Comparison of ENCODE assay signal across 19 cellular contexts in the genomic region with DNA sequence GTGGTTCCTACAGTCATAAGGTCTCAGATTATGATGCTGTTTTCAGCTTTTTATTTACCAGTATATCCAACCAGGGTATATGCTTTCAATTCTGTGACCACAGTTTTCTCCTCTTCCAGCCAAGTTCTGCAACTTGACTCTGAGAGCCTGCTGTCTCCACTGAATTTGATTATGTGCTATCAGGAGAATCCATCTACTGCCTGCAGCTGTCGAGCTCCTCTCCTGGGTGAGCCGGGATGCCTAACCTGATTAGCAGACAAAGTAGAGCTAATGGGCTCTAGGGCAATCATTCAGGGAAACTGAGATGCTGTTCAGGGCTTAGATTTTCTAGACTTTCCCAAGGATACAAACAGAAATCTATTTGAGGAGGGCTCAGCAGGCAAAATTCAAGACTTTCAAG.
DNase-seq lines count a peak whose midpoint lies in the region; FAIRE-seq and TF ChIP-seq lines count a peak whose summit lies in the region.
"Had no signal": no experiment of that assay in that cellular context is flagged by ENCODE, and none has a peak within 500 bp of the region (broad histone marks: within the 10 kb centered on the region; RNA-seq: fewer than 3 reads in every experiment).

No MANE protein-coding gene starts in this region.

- no peaks in the 10 kb centered on the region for H3K79me2 ChIP-seq in mesendoderm (ENCODE audit: control insufficient read depth, insufficient read depth, low read length)

- H3K9me3 ChIP-seq in SJCRH30 (replicated peaks) (no peaks in the 10 kb centered on the region), esophagus squamous epithelium (no peaks in the 10 kb centered on the region)

- intact Hi-C loops in esophagus squamous epithelium (cut with DNase I) = no loop called here

- no peak overlapping the region for H3K23ac ChIP-seq in mesendoderm (ENCODE audit: low read length)

- no peaks in the 10 kb centered on the region for H3K79me1 ChIP-seq in mesendoderm (ENCODE audit: low read length)

- H3K9ac ChIP-seq in mesendoderm (ENCODE audit: low read length) = no peak overlapping the region
- H3K9ac ChIP-seq: KMS-11 had no signal

- H3K4me3 ChIP-seq in SJCRH30 (no peak overlapping the region), mesendoderm (ENCODE audit: low read length) (no peak overlapping the region), esophagus squamous epithelium (no peak overlapping the region)
- H3K4me3 ChIP-seq: GM23338 had no signal

- H2BK120ac ChIP-seq in mesendoderm (ENCODE audit: low read depth, low read length) = no peak overlapping the region

- H3K4me2 ChIP-seq in mesendoderm (ENCODE audit: low read length) = no peak overlapping the region
- H3K4me2 ChIP-seq: GM23338, KMS-11 had no signal

- H4K8ac ChIP-seq in mesendoderm (ENCODE audit: low read depth, low read length) = no peak overlapping the region

- no peaks in the 10 kb centered on the region for H3K36me3 ChIP-seq in SJCRH30
- no peaks in the 10 kb centered on the region for H3K36me3 ChIP-seq in mesendoderm (ENCODE audit: control insufficient read depth, insufficient read depth, low read length)
- no peaks in the 10 kb centered on the region for H3K36me3 ChIP-seq in esophagus squamous epithelium

- H2AK5ac ChIP-seq in mesendoderm (ENCODE audit: low read length) = no peak overlapping the region

- H3K4ac ChIP-seq in mesendoderm (ENCODE audit: low read depth, low read length) = no peak overlapping the region

- no peak overlapping the region for H2BK5ac ChIP-seq in mesendoderm (ENCODE audit: low read length)

- H3K27me3 ChIP-seq in SJCRH30 = 0 out of 2 replicates have a peak, but pooled peaks cover 3% of the 10 kb centered on the region
- H3K27me3 ChIP-seq in mesendoderm (ENCODE audit: insufficient read depth, low read length, poor library complexity) = no peaks in the 10 kb centered on the region
- no peaks in the 10 kb centered on the region for H3K27me3 ChIP-seq in esophagus squamous epithelium

- H3K27ac ChIP-seq in SJCRH30 (peak overlapping the region; percentile 9; the same call in 1 of the 2 replicates), mesendoderm (ENCODE audit: low read depth, low read length) (no peak overlapping the region), esophagus squamous epithelium (no peak overlapping the region)
- H3K27ac ChIP-seq: C4-2B, HL-60, KMS-11 had no signal

- no CpG with 5 or more reads among the region's 2 CpGs for WGBS in mesendoderm (ENCODE audit: extremely low coverage, insufficient coverage, low lambda C conversion rate)
- WGBS in esophagus squamous epithelium, 2 donors = 33 to 80% methylated on average over 2 of the region's 2 CpGs

- H2BK15ac ChIP-seq in mesendoderm (replicated peaks; ENCODE audit: low read depth) = no peak overlapping the region

- no peak overlapping the region for H4K5ac ChIP-seq in mesendoderm (ENCODE audit: low read length)

- H3K4me1 ChIP-seq in SJCRH30 (peaks cover 11% of the 10 kb centered on the region), mesendoderm (ENCODE audit: control insufficient read depth, low read depth, low read length) (no peaks in the 10 kb centered on the region), esophagus squamous epithelium (no peaks in the 10 kb centered on the region)

- TF ChIP-seq CTCF in esophagus squamous epithelium (IDR thresholded peaks at IDR 0.05) = no peak

- no peak overlapping the region for H3K56ac ChIP-seq in mesendoderm (ENCODE audit: low read length)

- no peak overlapping the region for H3K18ac ChIP-seq in mesendoderm (ENCODE audit: low read length)

- DNase-seq in D341Med (ENCODE audit: low spot score) = peak; percentile 19
- peak; percentile 83 for DNase-seq in NCI-H1694 treated with DMSO at 0.1 percent for 48 hours (lab: John Stamatoyannopoulos, UW)
- DNase-seq in SJCRH30 = peak; percentile 63 to 76
- DNase-seq in mesendoderm = peak; percentile 41
- no peak for DNase-seq in esophagus squamous epithelium (lab: John Stamatoyannopoulos, UW)
- DNase-seq in GM12891 (ENCODE audit: insufficient read length, low spot score) = no peak
- no peak for DNase-seq in AG08396 (ENCODE audit: low spot score)
- DNase-seq: GDM1; HCEC 1CT; MV-4-11; NCI-H187 treated with DMSO at 0.1 percent for 48 hours; NCI-H2227 treated with DMSO at 0.1 percent for 48 hours; NCI-H510A treated with DMSO at 0.1 percent for 48 hours; NK-92 treated with Interleukin-12 subunit alpha and Interleukin-12 subunit beta, amount 100 ng/mL, for 24 hours had no signal

- TF ChIP-seq POLR2A in esophagus squamous epithelium (IDR thresholded peaks at IDR 0.05) (no peak), GM12891 (IDR thresholded peaks at IDR 0.05; ENCODE audit: low read depth, low read length) (no peak)

- FAIRE-seq in GM12891 (lab: Jason Lieb, UNC) = no peak
- FAIRE-seq: RCC 7860 had no signal

TF ChIP-seq in GM12891, 5 proteins besides CTCF, POLR2A, EP300 and RAD21:
- TF ChIP-seq SPI1 (IDR thresholded peaks at IDR 0.05; ENCODE audit: low read depth, low read length) = no peak
- TF ChIP-seq POU2F2 (IDR thresholded peaks at IDR 0.05; ENCODE audit: low read depth, low read length) = no peak
- no peak for TF ChIP-seq TAF1 (IDR thresholded peaks at IDR 0.05; ENCODE audit: low read depth, low read length)
- no peak for TF ChIP-seq PAX5 (IDR thresholded peaks at IDR 0.05; ENCODE audit: insufficient read depth, low read length, severe bottlenecking)

Comparison
In these comparisons a context has a peak if more than half of its experiments do, and no peak if none do; other contexts are left out.
1. DNase-seq: peak in D341Med (single experiment), NCI-H1694 treated with DMSO at 0.1 percent for 48 hours (single experiment), SJCRH30 (2 of 2) and mesendoderm (single experiment); none in esophagus squamous epithelium (single experiment), GM12891 (single experiment) and AG08396 (single experiment).